Comparison of ENCODE assay signal across 13 cellular contexts in genomic region chr15:101027273-101027901, GRCh38.
DNase-seq lines count a peak whose midpoint lies in the region; ATAC-seq and TF ChIP-seq lines count a peak whose summit lies in the region.
"Had no signal": no experiment of that assay in that cellular context is flagged by ENCODE, and none has a peak within 500 bp of the region (broad histone marks: within the 10 kb centered on the region; RNA-seq: fewer than 3 reads in every experiment).

No MANE protein-coding gene starts in this region.

- no peak overlapping the region for H3K4me3 Mint-ChIP-seq in activated T-cell treated with anti-CD3 and anti-CD28 coated beads, Interleukin-2, amount 50 U/mL, for 4 hours
- no peak overlapping the region for H3K4me3 Mint-ChIP-seq in activated CD8-positive, alpha-beta memory T cell treated with anti-CD3 and anti-CD28 coated beads, Interleukin-2, amount 10 ng/mL, durations not matched to agents 7 days and 5 days
- H3K4me3 Mint-ChIP-seq: memory B cell had no signal

- H4K20me1 ChIP-seq in mammary epithelial cell (ENCODE audit: insufficient read depth, low read length): no peaks in the 10 kb centered on the region

- H3K9me3 Mint-ChIP-seq in activated T-cell treated with anti-CD3 and anti-CD28 coated beads, Interleukin-2, amount 50 U/mL, for 4 hours: no peaks in the 10 kb centered on the region
- H3K9me3 Mint-ChIP-seq in activated CD8-positive, alpha-beta memory T cell treated with anti-CD3 and anti-CD28 coated beads, Interleukin-2, amount 10 ng/mL, durations not matched to agents 7 days and 5 days (ENCODE audit: low read depth): no peaks in the 10 kb centered on the region
- H3K9me3 Mint-ChIP-seq: memory B cell had no signal

- H3K27ac Mint-ChIP-seq in activated CD8-positive, alpha-beta memory T cell treated with anti-CD3 and anti-CD28 coated beads, Interleukin-2, amount 10 ng/mL, durations not matched to agents 7 days and 5 days: no peak overlapping the region
- H3K27ac Mint-ChIP-seq: memory B cell had no signal

- no peak overlapping the region for H3K9ac ChIP-seq in mammary epithelial cell (ENCODE audit: insufficient read depth, low read length)

- TF ChIP-seq CTCF in upper lobe of right lung (IDR thresholded peaks at IDR 0.05) (no peak), mammary epithelial cell (conservative IDR thresholded peaks at IDR 0.05 in 1 of 2, IDR thresholded peaks at IDR 0.05 in 1 of 2; ENCODE audit: extremely low read depth in 1 of 2, insufficient read depth in 1 of 2, low read depth in 1 of 2, low read length in 2 of 2) (no peak)

- no peaks in the 10 kb centered on the region for H3K4me1 Mint-ChIP-seq in activated T-cell treated with anti-CD3 and anti-CD28 coated beads, Interleukin-2, amount 50 U/mL, for 4 hours (ENCODE audit: low read depth)
- no peaks in the 10 kb centered on the region for H3K4me1 Mint-ChIP-seq in activated CD8-positive, alpha-beta memory T cell treated with anti-CD3 and anti-CD28 coated beads, Interleukin-2, amount 10 ng/mL, durations not matched to agents 7 days and 5 days
- H3K4me1 Mint-ChIP-seq: memory B cell had no signal

- H2AFZ ChIP-seq in mammary epithelial cell (ENCODE audit: low read depth, low read length): no peak overlapping the region

- peaks cover 12% of the 10 kb centered on the region for H3K36me3 ChIP-seq in upper lobe of right lung
- peaks cover 3% of the 10 kb centered on the region for H3K36me3 ChIP-seq in mammary epithelial cell (ENCODE audit: insufficient read depth, low read length)

- no peaks in the 10 kb centered on the region for H3K79me2 ChIP-seq in mammary epithelial cell (ENCODE audit: insufficient read depth, low read length)

- peak overlapping the region; percentile 14 for H3K27ac ChIP-seq in upper lobe of right lung
- no peak overlapping the region for H3K27ac ChIP-seq in mammary epithelial cell (ENCODE audit: insufficient read depth, low read depth, low read length)
- H3K27ac ChIP-seq: pancreas had no signal

- intact Hi-C loops in upper lobe of right lung (cut with DNase I): no loop called here
- intact Hi-C loops in mammary epithelial cell (cut with micrococcal nuclease): no loop called here

- in situ Hi-C loops in mammary epithelial cell (cut with MboI; ENCODE audit: low sequenced_read_pairs in 2 of 2): no loop called here

- no peaks in the 10 kb centered on the region for H3K36me3 Mint-ChIP-seq in activated T-cell treated with anti-CD3 and anti-CD28 coated beads, Interleukin-2, amount 50 U/mL, for 4 hours (ENCODE audit: insufficient read depth)
- H3K36me3 Mint-ChIP-seq in activated CD8-positive, alpha-beta memory T cell treated with anti-CD3 and anti-CD28 coated beads, Interleukin-2, amount 10 ng/mL, durations not matched to agents 7 days and 5 days: no peaks in the 10 kb centered on the region

- H3K4me1 ChIP-seq in upper lobe of right lung (peaks cover 35% of the 10 kb centered on the region), mammary epithelial cell (ENCODE audit: insufficient read depth, low read length) (no peaks in the 10 kb centered on the region)
- H3K4me1 ChIP-seq: pancreas had no signal

- no peak overlapping the region for H3K4me2 ChIP-seq in mammary epithelial cell (ENCODE audit: insufficient read depth, low read depth, low read length)

- peak; percentile 10 to 11 for DNase-seq in activated T-cell treated with anti-CD3 and anti-CD28 coated beads, Interleukin-2, amount 50 U/mL, for 48 hours
- no peak for DNase-seq in activated T-cell treated with anti-CD3 and anti-CD28 coated beads, Interleukin-2, amount 50 U/mL, for 4 hours
- DNase-seq in activated CD8-positive, alpha-beta memory T cell treated with anti-CD3 and anti-CD28 coated beads, Interleukin-2, amount 10 ng/mL, durations not matched to agents 7 days and 5 days: peak; percentile 38
- DNase-seq in mesenteric fat pad (ENCODE audit: low spot score) (peak; percentile 89), upper lobe of right lung (peak; percentile 58), mammary epithelial cell (no peak), NCI-H146 treated with DMSO at 0.1 percent for 48 hours (lab: John Stamatoyannopoulos, UW; ENCODE audit: unreplicated experiment) (no peak), SKM-1 (lab: John Stamatoyannopoulos, UW; ENCODE audit: unreplicated experiment) (no peak)
- DNase-seq: activated CD4-positive, alpha-beta T cell treated with anti-CD3 and anti-CD28 coated beads, Interleukin-2, amount 50 U/mL, for 4 hours; MV-4-11; stimulated activated CD4-positive, alpha-beta T cell treated with anti-CD3 and anti-CD28 coated beads, Interleukin-12 subunit alpha, Interleukin-12 subunit beta, amount 100 ng/mL, for 4 hours had no signal

- BruUV-seq in mammary epithelial cell (replicated peaks; lab: Mats Ljungman, UMichigan): no TSS peak

- dilution Hi-C loops in mammary epithelial cell (cut with HindIII; ENCODE audit: low sequenced_read_pairs): loop anchor here (5.0 kb wide), 3 partner anchors 65 to 230 kb away; no protein-coding TSS in a partner anchor

- H3K4me3 ChIP-seq in upper lobe of right lung (no peak overlapping the region), mammary epithelial cell (replicated peaks in 1 of 3; ENCODE audit: insufficient read depth in 1 of 3, low read depth in 2 of 3, low read length in 3 of 3) (no peak overlapping the region)
- H3K4me3 ChIP-seq: pancreas had no signal

- CTCF ChIA-PET in activated CD8-positive, alpha-beta memory T cell treated with anti-CD3 and anti-CD28 coated beads, Interleukin-2, amount 10 ng/mL, durations not matched to agents 7 days and 5 days (lab: Charles Lee): interaction anchor here (1.2 kb wide), 1 partner anchor 21 kb away, joined by 5 read pairs; no protein-coding TSS in a partner anchor
- CTCF ChIA-PET in mammary epithelial cell (lab: Charles Lee; ENCODE audit: low non-redundant PET): no interaction called here

- H3K27me3 Mint-ChIP-seq in activated T-cell treated with anti-CD3 and anti-CD28 coated beads, Interleukin-2, amount 50 U/mL, for 4 hours (ENCODE audit: low read depth): peaks cover 3% of the 10 kb centered on the region
- peaks cover 6% of the 10 kb centered on the region for H3K27me3 Mint-ChIP-seq in activated CD8-positive, alpha-beta memory T cell treated with anti-CD3 and anti-CD28 coated beads, Interleukin-2, amount 10 ng/mL, durations not matched to agents 7 days and 5 days
- H3K27me3 Mint-ChIP-seq: memory B cell had no signal

- ATAC-seq in activated T-cell treated with anti-CD3 and anti-CD28 coated beads, Interleukin-2, amount 50 U/mL, for 4 hours: no peak
- no peak for ATAC-seq in activated CD8-positive, alpha-beta memory T cell treated with anti-CD3 and anti-CD28 coated beads, Interleukin-2, amount 10 ng/mL, durations not matched to agents 7 days and 5 days
- no peak for ATAC-seq in upper lobe of right lung
- ATAC-seq: pancreas had no signal

- H3K27me3 ChIP-seq in upper lobe of right lung (no peaks in the 10 kb centered on the region), mammary epithelial cell (ENCODE audit: insufficient read depth, low read length) (no peaks in the 10 kb centered on the region)
- H3K27me3 ChIP-seq: pancreas had no signal

- 83% methylated on average over 15 of the region's 25 CpGs for whole genome bisulfite sequencing in mammary epithelial cell (ENCODE audit: low coverage, missing lambda C conversion rate)

- no peaks in the 10 kb centered on the region for H3K9me3 ChIP-seq in upper lobe of right lung
- H3K9me3 ChIP-seq in mammary epithelial cell (replicated peaks; ENCODE audit: insufficient read depth, low read length): no peaks in the 10 kb centered on the region
- H3K9me3 ChIP-seq: pancreas had no signal

Comparison
In these comparisons a context has a peak if more than half of its experiments do, and no peak if none do; other contexts are left out.
1. DNase-seq: peak in activated T-cell treated with anti-CD3 and anti-CD28 coated beads, Interleukin-2, amount 50 U/mL, for 48 hours (2 of 2), activated CD8-positive, alpha-beta memory T cell treated with anti-CD3 and anti-CD28 coated beads, Interleukin-2, amount 10 ng/mL, durations not matched to agents 7 days and 5 days (single experiment), mesenteric fat pad (single experiment) and upper lobe of right lung (single experiment); none in activated T-cell treated with anti-CD3 and anti-CD28 coated beads, Interleukin-2, amount 50 U/mL, for 4 hours (single experiment), mammary epithelial cell (single experiment), NCI-H146 treated with DMSO at 0.1 percent for 48 hours (single experiment) and SKM-1 (single experiment).